16 cellular contexts compared by ENCODE assay signal in the genomic region with DNA sequence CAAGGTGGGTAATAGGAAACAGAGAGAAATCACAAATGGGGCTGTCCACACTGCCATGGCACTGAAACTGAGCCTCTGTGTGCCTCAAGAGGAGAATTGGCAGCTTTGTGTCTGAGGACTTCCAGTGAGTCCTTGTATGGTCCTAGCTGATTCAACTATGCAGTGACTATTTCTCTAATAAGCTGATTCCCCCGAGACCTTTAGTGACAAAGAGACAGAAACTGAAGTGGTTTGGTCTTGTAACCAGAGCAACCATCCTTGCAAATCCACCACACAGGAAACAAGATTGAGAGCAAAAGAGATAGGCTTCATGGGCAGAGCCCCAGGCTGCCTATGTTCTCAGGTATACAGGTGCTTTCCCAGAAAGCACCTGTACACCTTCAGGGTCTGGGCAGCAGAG.
DNase-seq lines count a peak whose midpoint lies in the region; ATAC-seq, FAIRE-seq and TF ChIP-seq lines count a peak whose summit lies in the region.
"Had no signal": no experiment of that assay in that cellular context is flagged by ENCODE, and none has a peak within 500 bp of the region (broad histone marks: within the 10 kb centered on the region; RNA-seq: fewer than 3 reads in every experiment).

No MANE protein-coding gene starts in this region.

- ATAC-seq in GM18502 (IDR thresholded peaks at IDR 0.05; ENCODE audit: poor library complexity, unreplicated experiment): peak; percentile 86
- peak; percentile 62 for ATAC-seq in GM21576 (IDR thresholded peaks at IDR 0.05; ENCODE audit: unreplicated experiment)
- ATAC-seq in HG03354 (IDR thresholded peaks at IDR 0.05; ENCODE audit: poor library complexity, severe bottlenecking, unreplicated experiment): peak; percentile 85
- ATAC-seq: lower lobe of right lung had no signal

- H3K36me3 Mint-ChIP-seq in MCF 10A (ENCODE audit: insufficient read depth, unreplicated experiment): no peaks in the 10 kb centered on the region
- H3K36me3 Mint-ChIP-seq: CD14-positive monocyte had no signal

- POLR2A ChIA-PET in MCF 10A (lab: Yijun Ruan, JAX): no interaction called here

- no peaks in the 10 kb centered on the region for H3K4me1 Mint-ChIP-seq in MCF 10A (ENCODE audit: insufficient read depth, unreplicated experiment)
- H3K4me1 Mint-ChIP-seq: CD14-positive monocyte had no signal

- DNase-seq in NCI-H510A treated with DMSO at 0.1 percent for 48 hours (lab: John Stamatoyannopoulos, UW): peak; percentile 94
- no peak for DNase-seq in COLO829 (ENCODE audit: low spot score)
- no peak for DNase-seq in MCF 10A (ENCODE audit: unreplicated experiment)
- DNase-seq in HTR-8/SVneo (ENCODE audit: insufficient read length, low spot score): no peak
- DNase-seq in KG1 (lab: John Stamatoyannopoulos, UW): no peak
- DNase-seq: activated CD4-positive, alpha-beta T cell treated with anti-CD3 and anti-CD28 coated beads, Interleukin-2, amount 50 U/mL, for 4 hours; hippocampal formation; lower lobe of right lung; MG63; nucleus accumbens had no signal

- no peak for TF ChIP-seq CTCF in MCF 10A (IDR thresholded peaks at IDR 0.05; ENCODE audit: unreplicated experiment)

- no peak for FAIRE-seq in HTR-8/SVneo (lab: Jason Lieb, UNC)
- FAIRE-seq: bronchial epithelial cell, endothelial cell of umbilical vein had no signal

- H3K4me3 Mint-ChIP-seq in MCF 10A (ENCODE audit: unreplicated experiment): no peak overlapping the region
- H3K4me3 Mint-ChIP-seq: CD14-positive monocyte had no signal

- peaks cover 38% of the 10 kb centered on the region for H3K9me3 Mint-ChIP-seq in MCF 10A (ENCODE audit: unreplicated experiment)

- no TSS peak for BruUV-seq in MCF 10A (replicated peaks; lab: Mats Ljungman, UMichigan)

- H3K27ac Mint-ChIP-seq in MCF 10A (ENCODE audit: low read depth, unreplicated experiment): no peak overlapping the region
- H3K27ac Mint-ChIP-seq: CD14-positive monocyte had no signal

- CTCF ChIA-PET in MCF 10A (lab: Yijun Ruan, JAX): no interaction called here

- no peaks in the 10 kb centered on the region for H3K27me3 Mint-ChIP-seq in MCF 10A (ENCODE audit: insufficient read depth, unreplicated experiment)

- intact Hi-C loops in MCF 10A (cut with micrococcal nuclease): no loop called here
